Comparison of ENCODE assay signal across 12 cellular contexts in the genomic region with DNA sequence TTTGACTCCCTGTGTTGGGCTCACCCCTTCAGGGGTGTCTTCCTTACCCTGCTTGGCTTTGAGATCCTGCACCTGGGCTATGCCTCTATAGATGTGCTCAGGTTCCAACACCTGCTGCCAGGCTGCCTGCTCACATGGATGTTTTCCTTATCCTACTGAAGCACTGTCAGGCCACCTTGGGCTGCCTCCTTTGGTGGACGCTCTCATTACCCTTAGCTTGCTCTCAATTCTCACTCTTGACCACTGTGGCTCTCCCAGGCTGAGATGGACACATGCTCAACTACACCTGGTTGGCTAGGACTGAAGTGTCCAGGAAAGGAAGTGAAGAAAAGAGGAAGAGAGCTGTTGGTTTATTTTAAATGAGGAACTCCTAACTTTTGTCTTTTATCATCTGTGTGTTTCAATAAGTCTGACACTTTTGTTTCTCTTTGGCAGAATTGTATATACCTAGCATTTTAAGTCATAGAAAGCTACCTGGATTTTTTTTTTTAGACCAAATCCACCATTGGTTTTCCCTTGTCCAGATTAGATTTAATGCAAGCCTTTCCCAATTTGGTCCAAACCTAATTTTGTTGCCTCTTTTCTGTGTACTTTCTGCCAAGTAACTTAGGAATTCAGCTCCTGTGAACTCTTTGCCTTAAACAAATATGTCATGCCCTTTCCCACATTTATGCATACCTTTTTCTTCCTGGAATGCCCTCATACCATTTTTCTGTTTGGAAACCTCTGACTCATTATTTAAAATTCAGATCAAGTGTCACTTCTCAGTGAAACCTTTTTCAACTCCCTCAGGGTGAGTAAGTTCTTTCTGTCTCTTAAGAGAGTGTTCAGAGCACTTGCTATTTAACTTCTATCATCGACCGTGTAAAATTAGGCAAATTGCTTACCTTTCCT.
A peak's percentile ranks its signal among the peaks of the same experiment; 100 is the strongest.
DNase-seq lines count a peak whose midpoint lies in the region; ATAC-seq and TF ChIP-seq lines count a peak whose summit lies in the region.
"Had no signal": no experiment of that assay in that cellular context is flagged by ENCODE, and none has a peak within 500 bp of the region (broad histone marks: within the 10 kb centered on the region; RNA-seq: fewer than 3 reads in every experiment).

No MANE protein-coding gene starts in this region.

- H3K9me3 Mint-ChIP-seq in H9, result peaks cover 3 to 7% of the 10 kb centered on the region in 2 experiments; a peak in 3 of 5 replicates

- DNase-seq in H9 (no peak), OCI-M1 (lab: John Stamatoyannopoulos, UW) (peak; percentile 39), fibroblast of lung (ENCODE audit: low read depth in 2 of 2) (peak; percentile 2 to 78), smooth muscle cell (lab: John Stamatoyannopoulos, UW; ENCODE audit: unreplicated experiment) (no peak), epidermal melanocyte (ENCODE audit: insufficient read length, low spot score) (no peak), ascending aorta (ENCODE audit: low spot score in 2 of 2) (no peak)
- no peak for DNase-seq in activated CD8-positive, alpha-beta memory T cell treated with anti-CD3 and anti-CD28 coated beads, Interleukin-2, amount 50 U/mL, for 4 hours
- DNase-seq: foreskin melanocyte, right cardiac atrium, SK-N-SH had no signal

- H3T11ph ChIP-seq in H9 (ENCODE audit: low read length), result no peak overlapping the region

- H4K8ac ChIP-seq in H9 (replicated peaks; ENCODE audit: insufficient read length, low read depth, low read length), result no peak overlapping the region

- no peaks in the 10 kb centered on the region for H3F3A ChIP-seq in smooth muscle cell (ENCODE audit: low read depth)

- H3K27me3 Mint-ChIP-seq in H9 (ENCODE audit: low read depth), result no peaks in the 10 kb centered on the region

- H3K27ac ChIP-seq in H9 (ENCODE audit: insufficient read length, low read depth, low read length), result no peak overlapping the region
- no peak overlapping the region for H3K27ac ChIP-seq in fibroblast of lung (ENCODE audit: insufficient read depth, low read length)
- peak overlapping the region; percentile 26 for H3K27ac ChIP-seq in smooth muscle cell (ENCODE audit: low read depth)
- H3K27ac ChIP-seq in ascending aorta, result no peak overlapping the region

- H2AFZ ChIP-seq in H9 (ENCODE audit: low read length) (no peak overlapping the region), fibroblast of lung (ENCODE audit: low read length) (no peak overlapping the region), smooth muscle cell (ENCODE audit: low read depth) (no peak overlapping the region)

- TF ChIP-seq CTCF in H9 (conservative IDR thresholded peaks at IDR 0.05), result no peak
- TF ChIP-seq CTCF in fibroblast of lung (conservative IDR thresholded peaks at IDR 0.05 in 1 of 2, IDR thresholded peaks at IDR 0.05 in 1 of 2; ENCODE audit: low read depth in 1 of 2, low read length in 2 of 2), result no peak
- no peak for TF ChIP-seq CTCF in smooth muscle cell (IDR thresholded peaks at IDR 0.05; ENCODE audit: borderline replicate concordance, insufficient read depth, poor library complexity, severe bottlenecking)
- no peak for TF ChIP-seq CTCF in ascending aorta (IDR thresholded peaks at IDR 0.05)

- no peaks in the 10 kb centered on the region for H3K23me2 ChIP-seq in H9 (ENCODE audit: insufficient read length, low read depth, low read length, poor library complexity, severe bottlenecking)

- H3K18ac ChIP-seq in H9 (ENCODE audit: insufficient read length, low read depth, low read length), result no peak overlapping the region

- H3K9me3 ChIP-seq in H9 (ENCODE audit: control insufficient read depth, low read depth, low read length) (no peaks in the 10 kb centered on the region), fibroblast of lung (ENCODE audit: control insufficient read depth, insufficient read depth, low read depth, low read length) (no peaks in the 10 kb centered on the region), smooth muscle cell (replicated peaks; ENCODE audit: low read depth) (no peaks in the 10 kb centered on the region), ascending aorta (no peaks in the 10 kb centered on the region)
- H3K9me3 ChIP-seq: SK-N-SH had no signal

- peak overlapping the region in 1 of 3 experiments; percentile 3; a peak in 2 of 7 replicates for H3K27ac Mint-ChIP-seq in H9

- no peak overlapping the region for H2BK12ac ChIP-seq in H9 (ENCODE audit: insufficient read length, low read depth, low read length)

- H3K4me1 ChIP-seq in H9 (ENCODE audit: insufficient read depth, low read length) (no peaks in the 10 kb centered on the region; the same call in 1 of the 2 replicates), fibroblast of lung (ENCODE audit: control insufficient read depth, extremely low read depth, insufficient read depth, low read length) (no peaks in the 10 kb centered on the region), smooth muscle cell (ENCODE audit: low read depth) (no peaks in the 10 kb centered on the region), ascending aorta (no peaks in the 10 kb centered on the region)

- H3K4ac ChIP-seq in H9 (ENCODE audit: low read depth, low read length), result no peak overlapping the region

- no peak for ATAC-seq in GM21528 (IDR thresholded peaks at IDR 0.05; ENCODE audit: low FRiP score, unreplicated experiment)
- ATAC-seq: right cardiac atrium had no signal

- H4K91ac ChIP-seq in H9 (ENCODE audit: insufficient read length, low read depth, low read length), result no peak overlapping the region

- intact Hi-C loops in ascending aorta (cut with DNase I), result no loop called here

- no peak overlapping the region for H3K4me2 ChIP-seq in H9 (ENCODE audit: insufficient read depth, insufficient read length, low read length)
- H3K4me2 ChIP-seq in fibroblast of lung (ENCODE audit: extremely low read depth, insufficient read depth, low read length), result no peak overlapping the region
- no peak overlapping the region for H3K4me2 ChIP-seq in smooth muscle cell
- H3K4me2 ChIP-seq: SK-N-SH had no signal

- no peak overlapping the region for H2BK20ac ChIP-seq in H9 (ENCODE audit: low read depth, low read length, poor library complexity, severe bottlenecking)

- peaks cover 4 to 6% (median 6%) of the 10 kb centered on the region in 3 experiments; a peak in 5 of 7 replicates for H3K36me3 Mint-ChIP-seq in H9 (ENCODE audit: insufficient read depth in 1 of 3, low read depth in 3 of 3)
- H3K36me3 Mint-ChIP-seq: brain had no signal

- H2BK15ac ChIP-seq in H9 (ENCODE audit: low read depth, low read length), result no peak overlapping the region

- no peak overlapping the region for H4K5ac ChIP-seq in H9 (ENCODE audit: insufficient read length, low read depth, low read length)

- no peaks in the 10 kb centered on the region for H4K20me1 ChIP-seq in H9 (ENCODE audit: control insufficient read depth, insufficient read depth, insufficient read length)
- no peaks in the 10 kb centered on the region for H4K20me1 ChIP-seq in fibroblast of lung (ENCODE audit: control insufficient read depth, extremely low read depth, insufficient read depth, low read length)
- H4K20me1 ChIP-seq in smooth muscle cell (ENCODE audit: low read depth), result no peaks in the 10 kb centered on the region

- H3K4me3 ChIP-seq in fibroblast of lung (replicated peaks in 1 of 4; ENCODE audit: control extremely low read depth in 1 of 4, insufficient read depth in 1 of 4, low read depth in 3 of 4, low read length in 4 of 4), result no peak overlapping the region
- H3K4me3 ChIP-seq in smooth muscle cell, result no peak overlapping the region
- H3K4me3 ChIP-seq in ascending aorta, result no peak overlapping the region

- H3K79me2 ChIP-seq in H9 (ENCODE audit: insufficient read depth, low read length) (no peaks in the 10 kb centered on the region), fibroblast of lung (ENCODE audit: control insufficient read depth, insufficient read depth, low read length) (no peaks in the 10 kb centered on the region), smooth muscle cell (ENCODE audit: low read depth) (no peaks in the 10 kb centered on the region)

- no peak overlapping the region for H2BK120ac ChIP-seq in H9 (ENCODE audit: low read depth, low read length, poor library complexity, severe bottlenecking)

- H3K36me3 ChIP-seq in fibroblast of lung (ENCODE audit: control insufficient read depth, insufficient read depth, low read length) (no peaks in the 10 kb centered on the region), smooth muscle cell (ENCODE audit: low read depth) (no peaks in the 10 kb centered on the region), ascending aorta (no peaks in the 10 kb centered on the region)

- no CpG with 5 or more reads among the region's 3 CpGs for WGBS in H9 (ENCODE audit: extremely low coverage, insufficient read length, low lambda C conversion rate)
- 58% methylated on average over 3 of the region's 3 CpGs for WGBS in smooth muscle cell (ENCODE audit: low lambda C conversion rate)

- H2AK5ac ChIP-seq in H9 (ENCODE audit: insufficient read length, low read length), result peak overlapping the region; percentile 72

- no peak overlapping the region for H3K23ac ChIP-seq in H9 (ENCODE audit: insufficient read length, low read depth, low read length)

- H3K9ac ChIP-seq in H9 (ENCODE audit: extremely low read depth, insufficient read length, low read length) (no peak overlapping the region), fibroblast of lung (ENCODE audit: insufficient read depth, low read length) (no peak overlapping the region), smooth muscle cell (ENCODE audit: low read depth) (no peak overlapping the region)
- H3K9ac ChIP-seq: SK-N-SH had no signal

- no peak overlapping the region for H3K14ac ChIP-seq in H9 (ENCODE audit: insufficient read depth, low read length)

- no peaks in the 10 kb centered on the region for H3K79me1 ChIP-seq in H9 (ENCODE audit: insufficient read depth, low read depth, low read length, poor library complexity, severe bottlenecking)

- H3K4me1 Mint-ChIP-seq in H9, result peaks cover 3 to 7% of the 10 kb centered on the region in 2 experiments; a peak in 2 of 4 replicates
- H3K4me1 Mint-ChIP-seq: brain had no signal

- no peak overlapping the region for H3K56ac ChIP-seq in H9 (ENCODE audit: insufficient read length, low read depth, low read length)

- H3K4me3 Mint-ChIP-seq in H9, result no peak overlapping the region
- H3K4me3 Mint-ChIP-seq: brain had no signal

- no peak overlapping the region for H2BK5ac ChIP-seq in H9 (ENCODE audit: insufficient read length, low read length)

- H3K27me3 ChIP-seq in H9 (ENCODE audit: insufficient read depth, low read length), result no peaks in the 10 kb centered on the region
- no peaks in the 10 kb centered on the region for H3K27me3 ChIP-seq in fibroblast of lung (ENCODE audit: control insufficient read depth, insufficient read depth, low read length)
- no peaks in the 10 kb centered on the region for H3K27me3 ChIP-seq in smooth muscle cell (ENCODE audit: low read depth)
- no peaks in the 10 kb centered on the region for H3K27me3 ChIP-seq in ascending aorta

Comparison
In these comparisons a context has a peak if more than half of its experiments do, and no peak if none do; other contexts are left out.
1. DNase-seq: peak in OCI-M1 (single experiment) and fibroblast of lung (2 of 2); none in H9 (single experiment), smooth muscle cell (single experiment), epidermal melanocyte (single experiment), activated CD8-positive, alpha-beta memory T cell treated with anti-CD3 and anti-CD28 coated beads, Interleukin-2, amount 50 U/mL, for 4 hours (single experiment) and ascending aorta (0 of 2).